ENCODE assay signal across 8 cellular contexts in genomic region chr22:36337365-36338130, GRCh38. TPM values are rescaled to one million over a fixed set of nuclear protein-coding genes. Genes with fewer than 3 reads are reported as not detected.
DNase-seq lines count a peak whose midpoint lies in the region; ATAC-seq, FAIRE-seq and TF ChIP-seq lines count a peak whose summit lies in the region.
"Had no signal": no experiment of that assay in that cellular context is flagged by ENCODE, and none has a peak within 500 bp of the region (broad histone marks: within the 10 kb centered on the region; RNA-seq: fewer than 3 reads in every experiment).

No MANE protein-coding gene starts in this region.

- peaks cover 83% of the 10 kb centered on the region for H3K79me2 ChIP-seq in keratinocyte (ENCODE audit: control insufficient read depth, insufficient read depth, low read length)

- peak overlapping the region; percentile 78 for H3K4me3 Mint-ChIP-seq in HFFc6
- H3K4me3 Mint-ChIP-seq in activated CD8-positive, alpha-beta T cell treated with anti-CD3 and anti-CD28 coated beads, Interleukin-2, amount 10 ng/mL, durations not matched to agents 7 days and 5 days, result peak overlapping the region; percentile 85
- H3K4me3 Mint-ChIP-seq in stimulated activated memory B cell treated with anti-CD40 and anti-IgM and Interleukin-4, amounts not matched to agents 10 μg/mL and 1 μg/mL and 100 μg/mL, for 72 hours, result no peak overlapping the region

- peaks cover 8% of the 10 kb centered on the region for H3K9me1 ChIP-seq in keratinocyte (ENCODE audit: control insufficient read depth, extremely low read depth, insufficient read depth, low read length)

- H3K4me2 ChIP-seq in keratinocyte (ENCODE audit: control insufficient read depth, extremely low read depth, insufficient read depth, low read depth, low read length), result peak overlapping the region; percentile 20

- no peak for ATAC-seq in activated CD8-positive, alpha-beta T cell treated with anti-CD3 and anti-CD28 coated beads, Interleukin-2, amount 10 ng/mL, durations not matched to agents 7 days and 5 days
- ATAC-seq in stimulated activated memory B cell treated with anti-CD40 and anti-IgM and Interleukin-4, amounts not matched to agents 10 μg/mL and 1 μg/mL and 100 μg/mL, for 72 hours, result no peak

- H3K36me3 Mint-ChIP-seq in HFFc6 (ENCODE audit: low read depth), result peaks cover 85% of the 10 kb centered on the region
- H3K36me3 Mint-ChIP-seq in activated CD8-positive, alpha-beta T cell treated with anti-CD3 and anti-CD28 coated beads, Interleukin-2, amount 10 ng/mL, durations not matched to agents 7 days and 5 days (ENCODE audit: low read depth), result peaks cover 88% of the 10 kb centered on the region
- peaks cover 82% of the 10 kb centered on the region for H3K36me3 Mint-ChIP-seq in stimulated activated memory B cell treated with anti-CD40 and anti-IgM and Interleukin-4, amounts not matched to agents 10 μg/mL and 1 μg/mL and 100 μg/mL, for 72 hours

- DNase-seq in HFFc6, result no peak
- no peak for DNase-seq in activated CD8-positive, alpha-beta T cell treated with anti-CD3 and anti-CD28 coated beads, Interleukin-2, amount 10 ng/mL, durations not matched to agents 7 days and 5 days
- DNase-seq in keratinocyte (ENCODE audit: low read depth, low spot score), result no peak
- DNase-seq in HK-2 (ENCODE audit: unreplicated experiment), result no peak
- DNase-seq in DMS 273 treated with DMSO at 0.1 percent for 48 hours (lab: John Stamatoyannopoulos, UW), result no peak
- DNase-seq in SHP77 (lab: John Stamatoyannopoulos, UW), result no peak

- H3K4me1 ChIP-seq in keratinocyte (ENCODE audit: control insufficient read depth, extremely low read depth, insufficient read depth, low read length), result peaks cover 83% of the 10 kb centered on the region

- CTCF ChIA-PET in activated CD8-positive, alpha-beta T cell treated with anti-CD3 and anti-CD28 coated beads, Interleukin-2, amount 10 ng/mL, durations not matched to agents 7 days and 5 days (lab: Charles Lee), result interaction anchor here (0.8 to 2.8 kb wide), 6 partner anchors 9 to 149 kb away, joined by 3 to 14 read pairs (median 4); no protein-coding TSS in a partner anchor

- peak overlapping the region; percentile 99 for H3K27ac Mint-ChIP-seq in HFFc6
- peak overlapping the region; percentile 99 for H3K27ac Mint-ChIP-seq in activated CD8-positive, alpha-beta T cell treated with anti-CD3 and anti-CD28 coated beads, Interleukin-2, amount 10 ng/mL, durations not matched to agents 7 days and 5 days
- H3K27ac Mint-ChIP-seq in stimulated activated memory B cell treated with anti-CD40 and anti-IgM and Interleukin-4, amounts not matched to agents 10 μg/mL and 1 μg/mL and 100 μg/mL, for 72 hours, result peak overlapping the region; percentile 96

- dilution Hi-C loops in keratinocyte (cut with MboI; ENCODE audit: extremely low pct_ligation_motif_present, low sequenced_read_pairs), result no loop called here

- peaks cover 80% of the 10 kb centered on the region for H3K27me3 Mint-ChIP-seq in HFFc6 (ENCODE audit: insufficient read depth)
- no peaks in the 10 kb centered on the region for H3K27me3 Mint-ChIP-seq in activated CD8-positive, alpha-beta T cell treated with anti-CD3 and anti-CD28 coated beads, Interleukin-2, amount 10 ng/mL, durations not matched to agents 7 days and 5 days (ENCODE audit: low read depth)
- no peaks in the 10 kb centered on the region for H3K27me3 Mint-ChIP-seq in stimulated activated memory B cell treated with anti-CD40 and anti-IgM and Interleukin-4, amounts not matched to agents 10 μg/mL and 1 μg/mL and 100 μg/mL, for 72 hours

- peaks cover 50 to 74% of the 10 kb centered on the region in 2 experiments for H3K36me3 ChIP-seq in keratinocyte (ENCODE audit: control insufficient read depth in 2 of 2, extremely low read depth in 1 of 2, insufficient read depth in 2 of 2, low read length in 2 of 2)

- H2AFZ ChIP-seq in keratinocyte (ENCODE audit: control insufficient read depth, low read length), result no peak overlapping the region

- no peak overlapping the region for H3K4me3 ChIP-seq in keratinocyte (ENCODE audit: control insufficient read depth in 2 of 3, extremely low read depth in 1 of 3, insufficient read depth in 2 of 3, low read depth in 1 of 3, low read length in 3 of 3)

- POLR2A ChIA-PET in activated CD8-positive, alpha-beta T cell treated with anti-CD3 and anti-CD28 coated beads, Interleukin-2, amount 10 ng/mL, durations not matched to agents 7 days and 5 days (lab: Charles Lee), result interaction anchor here (0.6 to 1.3 kb wide), 2 partner anchors 21 to 28 kb away, joined by 3 read pairs; no protein-coding TSS in a partner anchor

- TF ChIP-seq CTCF in HFFc6 (IDR thresholded peaks at IDR 0.05) (no peak), keratinocyte (optimal IDR thresholded peaks at IDR 0.05 in 1 of 3, IDR thresholded peaks at IDR 0.05 in 1 of 3, conservative IDR thresholded peaks at IDR 0.05 in 1 of 3; ENCODE audit: extremely low read depth in 1 of 3, insufficient read depth in 2 of 3, low read length in 3 of 3) (no peak)

- H3K27ac ChIP-seq in keratinocyte (ENCODE audit: control insufficient read depth, insufficient read depth, low read length), result peak overlapping the region; percentile 96

- FAIRE-seq in keratinocyte (lab: Jason Lieb, UNC), result no peak
- FAIRE-seq: endometrium had no signal

- peaks cover 95% of the 10 kb centered on the region for H3K4me1 Mint-ChIP-seq in HFFc6 (ENCODE audit: low read depth)
- peaks cover 99% of the 10 kb centered on the region for H3K4me1 Mint-ChIP-seq in activated CD8-positive, alpha-beta T cell treated with anti-CD3 and anti-CD28 coated beads, Interleukin-2, amount 10 ng/mL, durations not matched to agents 7 days and 5 days (ENCODE audit: low read depth)
- peaks cover 83% of the 10 kb centered on the region for H3K4me1 Mint-ChIP-seq in stimulated activated memory B cell treated with anti-CD40 and anti-IgM and Interleukin-4, amounts not matched to agents 10 μg/mL and 1 μg/mL and 100 μg/mL, for 72 hours

- no peak overlapping the region for H3K9ac ChIP-seq in keratinocyte (ENCODE audit: control insufficient read depth, extremely low read depth, insufficient read depth, low read length)

- no peaks in the 10 kb centered on the region; the same call in 1 of the 2 replicates for H3K9me3 Mint-ChIP-seq in HFFc6
- H3K9me3 Mint-ChIP-seq in activated CD8-positive, alpha-beta T cell treated with anti-CD3 and anti-CD28 coated beads, Interleukin-2, amount 10 ng/mL, durations not matched to agents 7 days and 5 days (ENCODE audit: insufficient read depth), result no peaks in the 10 kb centered on the region
- no peaks in the 10 kb centered on the region for H3K9me3 Mint-ChIP-seq in stimulated activated memory B cell treated with anti-CD40 and anti-IgM and Interleukin-4, amounts not matched to agents 10 μg/mL and 1 μg/mL and 100 μg/mL, for 72 hours

- H4K20me1 ChIP-seq in keratinocyte (ENCODE audit: control insufficient read depth, extremely low read depth, insufficient read depth, low read length), result peaks cover 59% of the 10 kb centered on the region

- no peaks in the 10 kb centered on the region for H3K9me3 ChIP-seq in keratinocyte (ENCODE audit: control insufficient read depth, low read depth, low read length)

- H3K27me3 ChIP-seq in keratinocyte (ENCODE audit: control insufficient read depth, extremely low read depth, insufficient read depth, low read length), result no peaks in the 10 kb centered on the region

RNA-seq across cellular contexts. Expression of gene MYH9, which starts 50.2 kb away (rescaled TPM):
- 1,000 to 10,000 TPM in 2 of 6 experiments, 100 to 1,000 TPM in 4; 881 to 1,084 (median 937) TPM for total RNA-seq in HFFc6 (2021; fragmentation: NEBNext Ultra II Directional; extraction: Animal tissue kit (Norgen Biotek cat#: 25700))
- total RNA-seq in activated CD8-positive, alpha-beta T cell treated with anti-CD3 and anti-CD28 coated beads, Interleukin-2, amount 10 ng/mL, durations not matched to agents 7 days and 5 days, result 100 to 1,000 TPM; 857 to 883 TPM
- 277 to 489 TPM (median 351 TPM) in 3 replicates for polyA plus RNA-seq in keratinocyte
- polyA plus RNA-seq in keratinocyte (2011; ENCODE audit: low read depth), result 526 TPM
- 357 and 388 TPM in 2 replicates for polyA plus RNA-seq in keratinocyte (2011; cell fraction: cytosol; rRNA removed)
- polyA plus RNA-seq in keratinocyte (2011; cell fraction: nucleus; rRNA removed), result 864 and 995 TPM in 2 replicates
- 168 and 903 TPM in 2 replicates for polyA plus RNA-seq in keratinocyte (2012; ENCODE audit: low replicate concordance)
- 752 to 1,882 TPM (median 1,066 TPM) in 3 replicates for polyA minus RNA-seq in keratinocyte
- 461 TPM for polyA minus RNA-seq in keratinocyte (2011; cell fraction: cytosol; rRNA and poly(A)+ RNA removed)
- polyA minus RNA-seq in keratinocyte (2011; cell fraction: nucleus; rRNA and poly(A)+ RNA removed), result 623 and 1,627 TPM in 2 replicates
